Comparison of ENCODE assay signal across 3 cellular contexts in genomic region chr6:20006039-20006438, GRCh38.
TF ChIP-seq lines count a peak whose summit lies in the region.

No MANE protein-coding gene starts in this region.

TF ChIP-seq in HepG2, 621 proteins besides CTCF, POLR2A, EP300 and RAD21:
- peak; percentile 98 to 99 for TF ChIP-seq MAFK (conservative IDR thresholded peaks at IDR 0.05 in 1 of 2, IDR thresholded peaks at IDR 0.05 in 1 of 2; ENCODE audit: low read length in 2 of 2)
- peak; percentile 98 for TF ChIP-seq MAFF (IDR thresholded peaks at IDR 0.05; ENCODE audit: low read depth, low read length)
- TF ChIP-seq ATRX (CRISPR knock-in tag; IDR thresholded peaks at IDR 0.05; ENCODE audit: borderline replicate concordance) = no peak

TF ChIP-seq in IMR-90, 13 proteins besides CTCF, POLR2A, EP300 and RAD21:
- TF ChIP-seq MAZ (IDR thresholded peaks at IDR 0.05; ENCODE audit: borderline replicate concordance, low read depth, low read length) (no peak), RFX5 (IDR thresholded peaks at IDR 0.05; ENCODE audit: low read depth, low read length) (no peak), SMC3 (IDR thresholded peaks at IDR 0.05; ENCODE audit: low read depth, low read length) (no peak), MAFK (IDR thresholded peaks at IDR 0.05; ENCODE audit: low read depth, low read length) (peak; percentile 97), BHLHE40 (IDR thresholded peaks at IDR 0.05; ENCODE audit: low read depth, low read length) (no peak)

TF ChIP-seq in H1, 55 proteins besides CTCF, POLR2A, EP300 and RAD21:
- TF ChIP-seq MAFK (IDR thresholded peaks at IDR 0.05; ENCODE audit: low read depth, low read length) (peak; percentile 79; the same call in 1 of the 2 replicates), TAF1 (IDR thresholded peaks at IDR 0.05; ENCODE audit: low read depth, low read length) (no peak), SP1 (IDR thresholded peaks at IDR 0.05; ENCODE audit: low read depth, low read length) (no peak)
